ENCODE assay signal across 8 cellular contexts in the genomic region with DNA sequence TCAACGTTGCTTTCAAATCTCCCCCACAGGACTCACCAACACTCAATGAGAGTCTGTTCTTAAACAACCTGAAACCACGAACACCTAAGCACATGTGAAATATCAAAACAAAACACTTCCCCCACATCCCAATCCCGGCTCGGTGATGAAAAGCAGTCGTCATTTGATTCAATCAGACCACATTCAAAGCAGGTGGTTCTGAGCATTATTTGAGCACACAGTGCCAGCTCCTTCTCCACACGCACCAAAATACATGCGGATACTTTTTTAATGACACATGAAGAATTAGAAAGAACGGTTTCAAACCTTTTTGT.
DNase-seq lines count a peak whose midpoint lies in the region; ATAC-seq lines count a peak whose summit lies in the region.

No MANE protein-coding gene starts in this region.

- DNase-seq in NCI-H1436 treated with DMSO at 0.1 percent for 48 hours (lab: John Stamatoyannopoulos, UW) (peak; percentile 50), glomerular visceral epithelial cell (ENCODE audit: extremely low spot score) (no peak), kidney glomerular epithelial cell (lab: John Stamatoyannopoulos, UW) (no peak), occipital lobe (lab: John Stamatoyannopoulos, UW) (no peak), Kasumi-1 (lab: John Stamatoyannopoulos, UW) (no peak)
- no peak for DNase-seq in effector memory CD8-positive, alpha-beta T cell

- H3K27me3 Mint-ChIP-seq in effector memory CD8-positive, alpha-beta T cell, result no peaks in the 10 kb centered on the region

- no peak overlapping the region for H3K27ac Mint-ChIP-seq in effector memory CD8-positive, alpha-beta T cell

- no peaks in the 10 kb centered on the region for H3K36me3 Mint-ChIP-seq in effector memory CD8-positive, alpha-beta T cell (ENCODE audit: insufficient read depth)

- H3K4me1 Mint-ChIP-seq in effector memory CD8-positive, alpha-beta T cell (ENCODE audit: low read depth in 2 of 2), result peaks cover 0 to 7% of the 10 kb centered on the region in 2 donors

- ATAC-seq in GM18517 (IDR thresholded peaks at IDR 0.05; ENCODE audit: unreplicated experiment), result peak; percentile 55
- peak; percentile 62 for ATAC-seq in HG02623 (IDR thresholded peaks at IDR 0.05; ENCODE audit: unreplicated experiment)
- peak; percentile 17 for ATAC-seq in effector memory CD8-positive, alpha-beta T cell (replicated peaks)

- H3K4me3 Mint-ChIP-seq in effector memory CD8-positive, alpha-beta T cell, result no peak overlapping the region

- peaks cover 0 to 4% of the 10 kb centered on the region in 2 donors for H3K9me3 Mint-ChIP-seq in effector memory CD8-positive, alpha-beta T cell
